8 cellular contexts compared by ENCODE assay signal in the genomic region with DNA sequence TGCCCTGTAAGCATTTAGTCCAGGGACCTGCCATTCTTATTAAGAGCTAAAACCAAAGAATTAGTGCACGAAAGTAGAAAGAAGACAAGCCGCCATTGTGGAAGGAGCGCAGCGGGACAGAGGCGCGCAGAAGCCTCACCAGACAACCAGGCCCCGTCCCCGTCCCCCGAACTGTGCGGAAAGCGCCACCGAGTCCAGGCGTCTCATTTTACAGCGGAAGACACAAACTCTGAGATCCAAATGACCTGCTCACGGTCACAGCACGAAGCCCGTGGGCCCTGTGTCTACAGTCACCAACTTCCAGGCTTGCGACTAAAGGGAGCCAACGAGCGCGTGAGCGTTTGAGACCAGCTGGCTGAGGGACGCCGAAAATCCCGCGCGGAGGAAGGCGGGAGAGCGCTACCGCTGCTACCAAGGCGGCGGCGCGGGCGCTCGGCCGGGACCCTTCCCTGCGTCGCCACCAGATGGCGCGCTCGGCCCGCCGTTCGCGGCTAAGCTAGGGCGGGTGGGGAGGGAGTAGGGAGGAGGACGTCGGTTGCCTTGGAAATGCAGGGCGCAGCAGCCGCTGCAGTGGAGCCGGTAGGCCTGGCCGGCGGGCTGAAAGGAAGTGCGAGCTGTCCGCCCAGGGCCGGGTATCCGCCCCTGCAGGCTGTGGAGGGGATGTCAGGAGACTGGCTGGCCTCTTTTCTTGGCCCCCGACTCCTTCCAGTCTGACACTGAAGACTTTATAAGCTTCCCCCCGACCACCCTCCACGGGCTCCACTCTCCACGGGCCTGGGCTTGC. TPM values are rescaled to one million over a fixed set of nuclear protein-coding genes. Genes with fewer than 3 reads are reported as not detected.
A peak's percentile ranks its signal among the peaks of the same experiment; 100 is the strongest.
DNase-seq lines count a peak whose midpoint lies in the region; ATAC-seq and TF ChIP-seq lines count a peak whose summit lies in the region.

No MANE protein-coding gene starts in this region.

- H3K9me3 ChIP-seq in SK-N-MC (ENCODE audit: low read depth, low read length) (no peaks in the 10 kb centered on the region), ovary (no peaks in the 10 kb centered on the region), tibial artery (no peaks in the 10 kb centered on the region)

- H3K27me3 ChIP-seq in ovary: no peaks in the 10 kb centered on the region
- H3K27me3 ChIP-seq in tibial artery: no peaks in the 10 kb centered on the region

- H3K27ac ChIP-seq in SK-N-MC: no peak overlapping the region
- peak overlapping the region; percentile 31 to 76 for H3K27ac ChIP-seq in ovary
- H3K27ac ChIP-seq in tibial artery: peak overlapping the region; percentile 74 to 76

- H3K9me3 Mint-ChIP-seq in activated naive CD4-positive, alpha-beta T cell treated with anti-CD3 and anti-CD28 coated beads, Interleukin-2, amount 50 U/mL, for 72 hours: no peaks in the 10 kb centered on the region

- DNase-seq in GM12864 (ENCODE audit: low read depth) (peak; percentile 66), NCI-H1048 (lab: John Stamatoyannopoulos, UW) (peak; percentile 63), SK-N-MC (ENCODE audit: low read depth, low spot score) (no peak), Right ventricle myocardium inferior (ENCODE audit: missing footprints) (peak; percentile 97), ovary (peak; percentile 87 to 95 (median 90)), tibial artery (peak; percentile 88 to 95)
- DNase-seq in activated naive CD4-positive, alpha-beta T cell treated with anti-CD3 and anti-CD28 coated beads, Interleukin-2, amount 50 U/mL, for 72 hours (ENCODE audit: low spot score in 2 of 2): peak; percentile 92 to 97

- peaks cover 5 to 14% of the 10 kb centered on the region in 2 donors for H3K36me3 Mint-ChIP-seq in activated naive CD4-positive, alpha-beta T cell treated with anti-CD3 and anti-CD28 coated beads, Interleukin-2, amount 50 U/mL, for 72 hours

- peak overlapping the region; percentile 86 to 89 for H3K27ac Mint-ChIP-seq in activated naive CD4-positive, alpha-beta T cell treated with anti-CD3 and anti-CD28 coated beads, Interleukin-2, amount 50 U/mL, for 72 hours

- ATAC-seq in HG02610 (IDR thresholded peaks at IDR 0.05; ENCODE audit: unreplicated experiment): peak; percentile 99
- ATAC-seq in activated naive CD4-positive, alpha-beta T cell treated with anti-CD3 and anti-CD28 coated beads, Interleukin-2, amount 50 U/mL, for 72 hours: peak; percentile 95 to 97
- peak; percentile 98 for ATAC-seq in Right ventricle myocardium inferior

- intact Hi-C loops in Right ventricle myocardium inferior (cut with DNase I) (loop anchor here (2.0 to 10.0 kb wide), 4 partner anchors 200 to 960 kb away; no protein-coding TSS in a partner anchor), ovary (cut with DNase I) (loop anchor here in 3 of 4 donors (5.0 to 10.0 kb wide), 4 partner anchors 340 to 438 kb away; no protein-coding TSS in a partner anchor), tibial artery (cut with DNase I; ENCODE audit: low total_unique reads) (loop anchor here (10.0 kb wide), 2 partner anchors 360 to 440 kb away; no protein-coding TSS in a partner anchor)

- TF ChIP-seq POLR2A in ovary (IDR thresholded peaks at IDR 0.05): no peak

- 0 to 1% (median 0%) methylated on average over 44 to 62 of the region's 62 CpGs for WGBS in ovary, 3 donors

- TF ChIP-seq EP300 in ovary (IDR thresholded peaks at IDR 0.05): no peak

- H3K36me3 ChIP-seq in SK-N-MC (ENCODE audit: insufficient read depth, low read length) (no peaks in the 10 kb centered on the region), ovary (no peaks in the 10 kb centered on the region), tibial artery (no peaks in the 10 kb centered on the region)

- peak overlapping the region; percentile 66 for H3K4me3 ChIP-seq in GM12864 (ENCODE audit: low read depth, low read length)
- H3K4me3 ChIP-seq in SK-N-MC: peak overlapping the region; percentile 78
- H3K4me3 ChIP-seq in ovary: peak overlapping the region; percentile 61
- peak overlapping the region; percentile 54 to 57 for H3K4me3 ChIP-seq in tibial artery

- TF ChIP-seq CTCF in GM12864 (IDR thresholded peaks at IDR 0.05; ENCODE audit: low read depth, low read length, missing control alignments) (peak; percentile 75), ovary (IDR thresholded peaks at IDR 0.05) (peak; percentile 87 to 93 (median 90)), tibial artery (IDR thresholded peaks at IDR 0.05) (peak; percentile 93 to 99)

- H3K9ac ChIP-seq in SK-N-MC (ENCODE audit: insufficient read length): peak overlapping the region; percentile 71

- H3K4me1 ChIP-seq in ovary (ENCODE audit: insufficient read depth): no peaks in the 10 kb centered on the region
- H3K4me1 ChIP-seq in tibial artery: peaks cover 0 to 16% (median 2%) of the 10 kb centered on the region in 4 donors

RNA-seq across cellular contexts. Expression of a gene that starts 0.4 kb away (rescaled TPM):
- total RNA-seq in activated naive CD4-positive, alpha-beta T cell treated with anti-CD3 and anti-CD28 coated beads, Interleukin-2, amount 50 U/mL, for 72 hours: under 1 TPM in 1 of 2 donors, not detected in 1; 0.19 TPM
- total RNA-seq in Right ventricle myocardium inferior (not detected), ovary (not detected)
- not detected for polyA plus RNA-seq in ovary

RNA-seq across cellular contexts. Expression of a gene that starts 43.8 kb away (rescaled TPM):
- 1 to 10 TPM; 4.6 to 7.5 TPM for total RNA-seq in activated naive CD4-positive, alpha-beta T cell treated with anti-CD3 and anti-CD28 coated beads, Interleukin-2, amount 50 U/mL, for 72 hours
- 2.4 TPM for total RNA-seq in Right ventricle myocardium inferior
- 10 to 100 TPM in 2 of 7 donors, 1 to 10 TPM in 5; 4.2 to 13.7 (median 8.2) TPM for total RNA-seq in ovary
- polyA plus RNA-seq in ovary: 10 to 100 TPM in 1 of 2 donors, 1 to 10 TPM in 1; 7.9 to 26.1 TPM
